Comparison of ENCODE assay signal across 10 cellular contexts in the genomic region with DNA sequence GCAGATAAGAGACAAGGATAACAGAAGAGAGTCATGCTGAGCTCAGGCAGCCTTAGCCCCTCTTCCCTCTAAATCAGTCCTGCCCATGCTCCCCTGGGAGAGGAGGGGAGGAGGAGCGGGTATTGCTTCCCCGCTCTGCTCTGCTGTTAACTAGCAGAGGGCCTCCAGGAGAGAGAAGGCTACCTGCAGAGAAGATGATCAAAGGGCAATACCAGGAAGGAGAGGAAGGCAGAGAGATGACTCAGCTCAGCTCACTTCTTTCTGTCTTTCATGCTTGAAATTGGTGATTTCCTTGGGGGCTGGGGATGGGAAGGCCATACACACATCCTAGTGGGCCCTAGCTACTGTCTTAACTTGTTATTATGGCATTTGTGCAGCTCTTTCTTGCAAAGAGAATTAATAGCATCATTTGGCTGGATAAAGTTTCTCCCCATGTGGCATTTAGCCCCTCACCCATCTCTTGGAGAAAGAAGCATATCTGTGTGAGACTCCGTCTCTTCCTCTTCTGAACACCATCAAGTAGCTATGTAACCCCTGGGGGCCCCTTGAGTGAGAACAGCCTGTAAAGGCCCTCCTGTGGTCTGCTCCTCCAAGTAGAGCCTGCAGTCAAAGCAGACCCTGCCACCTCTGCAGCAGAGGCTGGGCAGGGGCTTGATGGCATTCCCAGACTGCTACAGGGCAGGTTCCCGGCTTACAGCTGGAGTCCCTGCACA. TPM values are rescaled to one million over a fixed set of nuclear protein-coding genes. Genes with fewer than 3 reads are reported as not detected.
DNase-seq lines count a peak whose midpoint lies in the region; FAIRE-seq and TF ChIP-seq lines count a peak whose summit lies in the region.
"Had no signal": no experiment of that assay in that cellular context is flagged by ENCODE, and none has a peak within 500 bp of the region (broad histone marks: within the 10 kb centered on the region; RNA-seq: fewer than 3 reads in every experiment).

No MANE protein-coding gene starts in this region.

- H3K27ac ChIP-seq in PC-9 (peak overlapping the region; percentile 86), iPS-18a (ENCODE audit: low read length) (peak overlapping the region; percentile 64), kidney (ENCODE audit: low read depth in 2 of 2, low read length in 2 of 2) (peak overlapping the region in 1 of 2 donors; percentile 20)
- H3K27ac ChIP-seq: SJSA1, thoracic aorta had no signal

- no peaks in the 10 kb centered on the region for H3K79me2 ChIP-seq in PC-9 (ENCODE audit: low read depth)

- POLR2A ChIA-PET in PC-9 (lab: Charles Lee; ENCODE audit: unreplicated experiment): interaction anchor here (0.5 to 0.7 kb wide), 2 partner anchors 12 to 145 kb away, joined by 3 read pairs; no protein-coding TSS in a partner anchor

- intact Hi-C loops in PC-9 (cut with micrococcal nuclease; ENCODE audit: unreplicated experiment): loop anchor here (5.0 kb wide), 3 partner anchors 33 to 192 kb away; partner anchors contain the start of genes AMOTL1 and FUT4
- intact Hi-C loops in kidney (cut with DNase I): no loop called here

- DNase-seq in DMS53 treated with DMSO at 0.1 percent for 48 hours (lab: John Stamatoyannopoulos, UW; ENCODE audit: unreplicated experiment) (peak; percentile 77), HT-29 (ENCODE audit: low spot score) (peak; percentile 55), PC-9 (peak in 1 of 2 experiments; percentile 80), NCI-H1092 (lab: John Stamatoyannopoulos, UW) (no peak), NCI-H1694 treated with DMSO at 0.1 percent for 48 hours (lab: John Stamatoyannopoulos, UW) (no peak), kidney (no peak), DMS79 treated with DMSO at 0.1 percent for 48 hours (lab: John Stamatoyannopoulos, UW) (no peak)

- H3K27me3 ChIP-seq in PC-9 (ENCODE audit: insufficient read depth, low read depth) (no peaks in the 10 kb centered on the region), iPS-18a (ENCODE audit: control insufficient read depth, insufficient read depth, low read length) (peaks cover 11% of the 10 kb centered on the region)
- H3K27me3 ChIP-seq: SJSA1 had no signal

- H3K4me2 ChIP-seq in PC-9: peak overlapping the region; percentile 65

- BruUV-seq in PC-9 (replicated peaks; lab: Mats Ljungman, UMichigan): no TSS peak

- H3K9me3 ChIP-seq in PC-9 (ENCODE audit: insufficient read depth, low read depth) (no peaks in the 10 kb centered on the region), iPS-18a (ENCODE audit: control insufficient read depth, low read depth, low read length) (no peaks in the 10 kb centered on the region), kidney (ENCODE audit: control insufficient read depth in 1 of 2, low read length in 2 of 2) (no peaks in the 10 kb centered on the region)
- H3K9me3 ChIP-seq: SJSA1, thoracic aorta had no signal

- no peaks in the 10 kb centered on the region for H3K9me2 ChIP-seq in PC-9 (ENCODE audit: insufficient read depth)

- peak overlapping the region; percentile 59; the same call in 1 of the 2 replicates for H2AFZ ChIP-seq in PC-9

- H4K20me1 ChIP-seq in PC-9 (ENCODE audit: insufficient read depth): no peaks in the 10 kb centered on the region

- H3F3A ChIP-seq in PC-9 (ENCODE audit: insufficient read depth, low read depth): peaks cover 66% of the 10 kb centered on the region

- no peak overlapping the region for H3K4me3 ChIP-seq in PC-9
- H3K4me3 ChIP-seq in iPS-18a (ENCODE audit: low read length): peak overlapping the region; percentile 29
- no peak overlapping the region for H3K4me3 ChIP-seq in kidney (ENCODE audit: low read length in 2 of 2)
- H3K4me3 ChIP-seq: SJSA1, thoracic aorta had no signal

- H3K9ac ChIP-seq in iPS-18a (ENCODE audit: low read length): no peak overlapping the region
- H3K9ac ChIP-seq in kidney (ENCODE audit: low read length in 2 of 2): no peak overlapping the region

- CTCF ChIA-PET in PC-9 (lab: Charles Lee): interaction anchor here (0.7 to 1.1 kb wide), 4 partner anchors 27 to 112 kb away, joined by 3 to 6 read pairs (median 4); no protein-coding TSS in a partner anchor

- H3K4me1 ChIP-seq in PC-9 (replicated peaks; ENCODE audit: insufficient read depth): peaks cover 100% of the 10 kb centered on the region
- H3K4me1 ChIP-seq in iPS-18a (ENCODE audit: control insufficient read depth, low read depth, low read length): peaks cover 39% of the 10 kb centered on the region
- H3K4me1 ChIP-seq in kidney (ENCODE audit: control insufficient read depth in 1 of 2, insufficient read depth in 1 of 2, low read depth in 1 of 2, low read length in 2 of 2): peaks cover 3% of the 10 kb centered on the region in 2 donors

- H3K36me3 ChIP-seq in PC-9 (ENCODE audit: low read depth) (no peaks in the 10 kb centered on the region), iPS-18a (ENCODE audit: control insufficient read depth, low read depth, low read length) (no peaks in the 10 kb centered on the region), kidney (ENCODE audit: control insufficient read depth in 1 of 2, insufficient read depth in 2 of 2, low read length in 2 of 2) (no peaks in the 10 kb centered on the region)
- H3K36me3 ChIP-seq: SJSA1, thoracic aorta had no signal

- no peak for FAIRE-seq in kidney (lab: Jason Lieb, UNC)

- TF ChIP-seq CTCF in PC-9 (conservative IDR thresholded peaks at IDR 0.05) (no peak), kidney (IDR thresholded peaks at IDR 0.05; ENCODE audit: borderline replicate concordance, extremely low read depth, insufficient read depth) (no peak)

RNA-seq across cellular contexts. Expression of gene AMOTL1, which starts 33.4 kb away (rescaled TPM):
- total RNA-seq in HT-29 (2014; rRNA removed; shearing (Covaris generic)): not detected in 2 replicates
- total RNA-seq in PC-9 (2021) (48.0 and 60.5 TPM in 2 replicates), kidney (52.3 TPM)
- polyA plus RNA-seq in kidney (ENCODE audit: insufficient read depth, low read depth, low replicate concordance): 6.1 TPM

Comparison
In these comparisons a context has a peak if more than half of its experiments do, and no peak if none do; other contexts are left out.
1. DNase-seq: peak in DMS53 treated with DMSO at 0.1 percent for 48 hours (single experiment) and HT-29 (single experiment); none in NCI-H1092 (single experiment), NCI-H1694 treated with DMSO at 0.1 percent for 48 hours (single experiment), kidney (single experiment) and DMS79 treated with DMSO at 0.1 percent for 48 hours (single experiment).
2. RNA of gene AMOTL1, which starts 33.4 kb away (total RNA-seq): 48.0 to 60.5 TPM in PC-9 and 52.3 TPM in kidney (single experiment); not detected in HT-29; every median in the first group is over 10 times any median in the second.